ENCODE assay signal across 17 cellular contexts in the genomic region with DNA sequence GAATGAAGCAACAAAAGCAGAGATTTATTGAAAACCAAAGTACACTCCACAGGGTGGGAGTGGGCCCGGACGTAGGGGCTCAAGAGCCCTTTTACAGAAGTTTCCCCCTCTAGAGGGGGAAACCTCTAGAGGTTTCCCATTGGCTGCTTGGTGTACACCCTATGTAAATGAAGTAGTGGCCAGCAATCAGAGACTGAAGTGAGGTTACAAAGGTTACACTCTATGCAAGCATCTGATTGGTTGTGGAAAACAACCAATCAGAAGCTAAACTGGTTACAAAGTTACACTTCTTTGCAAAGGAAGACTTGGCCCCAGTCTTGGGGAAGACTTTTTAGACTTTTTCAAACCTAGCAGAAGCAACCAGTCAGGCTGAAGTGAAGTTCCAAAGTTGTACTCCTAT.
"Had no signal": no experiment of that assay in that cellular context is flagged by ENCODE, and none has a peak within 500 bp of the region (broad histone marks: within the 10 kb centered on the region; RNA-seq: fewer than 3 reads in every experiment).

No MANE protein-coding gene starts in this region.

- H3K4me1 ChIP-seq: body of pancreas, foreskin keratinocyte, pancreas had no signal

- H3K9me3 Mint-ChIP-seq: activated CD4-positive, alpha-beta memory T cell treated with anti-CD3 and anti-CD28 coated beads, Interleukin-2, amount 10 ng/mL, durations not matched to agents 7 days and 5 days; activated naive CD8-positive, alpha-beta T cell treated with anti-CD3 and anti-CD28 coated beads, Interleukin-2, amount 10 ng/mL, durations not matched to agents 7 days and 5 days; stimulated activated memory B cell treated with anti-CD40 and anti-IgM and Interleukin-4, amounts not matched to agents 10 μg/mL and 1 μg/mL and 100 μg/mL, for 72 hours; WTC11 had no signal

- ATAC-seq: activated CD8-positive, alpha-beta memory T cell treated with anti-CD3 and anti-CD28 coated beads, Interleukin-2, amount 10 ng/mL, durations not matched to agents 7 days and 5 days; body of pancreas; foreskin keratinocyte; left lung; pancreas; sciatic nerve; stimulated activated memory B cell treated with anti-CD40 and anti-IgM and Interleukin-4, amounts not matched to agents 10 μg/mL and 1 μg/mL and 100 μg/mL, for 72 hours; WTC11 had no signal

- H3K9me3 ChIP-seq: body of pancreas, left lung, pancreas had no signal

- H3K27me3 ChIP-seq: body of pancreas, dorsolateral prefrontal cortex, foreskin keratinocyte, left lung, pancreas had no signal

- DNase-seq: activated CD4-positive, alpha-beta memory T cell treated with anti-CD3 and anti-CD28 coated beads, Interleukin-2, amount 10 ng/mL, durations not matched to agents 7 days and 5 days; activated CD4-positive, alpha-beta T cell treated with anti-CD3 and anti-CD28 coated beads for 4 hours; activated CD8-positive, alpha-beta memory T cell treated with anti-CD3 and anti-CD28 coated beads, Interleukin-2, amount 10 ng/mL, durations not matched to agents 7 days and 5 days; activated naive CD4-positive, alpha-beta T cell; activated naive CD8-positive, alpha-beta T cell treated with anti-CD3 and anti-CD28 coated beads, Interleukin-2, amount 10 ng/mL, durations not matched to agents 7 days and 5 days; body of pancreas; dorsolateral prefrontal cortex; foreskin keratinocyte; hypothalamus; kidney; left lung; mammary epithelial cell; stimulated activated CD4-positive, alpha-beta T cell treated with anti-CD3 and anti-CD28 coated beads, Interleukin-4, amount 100 ng/mL, for 24 hours had no signal

- H3K27ac Mint-ChIP-seq: activated CD8-positive, alpha-beta memory T cell treated with anti-CD3 and anti-CD28 coated beads, Interleukin-2, amount 10 ng/mL, durations not matched to agents 7 days and 5 days; stimulated activated memory B cell treated with anti-CD40 and anti-IgM and Interleukin-4, amounts not matched to agents 10 μg/mL and 1 μg/mL and 100 μg/mL, for 72 hours had no signal

- H3K27ac ChIP-seq: body of pancreas, foreskin keratinocyte, pancreas had no signal

- H3K4me1 Mint-ChIP-seq: WTC11 had no signal

- H3K27me3 Mint-ChIP-seq: activated CD4-positive, alpha-beta memory T cell treated with anti-CD3 and anti-CD28 coated beads, Interleukin-2, amount 10 ng/mL, durations not matched to agents 7 days and 5 days; activated CD8-positive, alpha-beta memory T cell treated with anti-CD3 and anti-CD28 coated beads, Interleukin-2, amount 10 ng/mL, durations not matched to agents 7 days and 5 days; activated naive CD8-positive, alpha-beta T cell treated with anti-CD3 and anti-CD28 coated beads, Interleukin-2, amount 10 ng/mL, durations not matched to agents 7 days and 5 days; stimulated activated memory B cell treated with anti-CD40 and anti-IgM and Interleukin-4, amounts not matched to agents 10 μg/mL and 1 μg/mL and 100 μg/mL, for 72 hours had no signal

- H3K4me3 Mint-ChIP-seq: activated CD4-positive, alpha-beta memory T cell treated with anti-CD3 and anti-CD28 coated beads, Interleukin-2, amount 10 ng/mL, durations not matched to agents 7 days and 5 days; activated CD8-positive, alpha-beta memory T cell treated with anti-CD3 and anti-CD28 coated beads, Interleukin-2, amount 10 ng/mL, durations not matched to agents 7 days and 5 days; activated naive CD8-positive, alpha-beta T cell treated with anti-CD3 and anti-CD28 coated beads, Interleukin-2, amount 10 ng/mL, durations not matched to agents 7 days and 5 days; stimulated activated memory B cell treated with anti-CD40 and anti-IgM and Interleukin-4, amounts not matched to agents 10 μg/mL and 1 μg/mL and 100 μg/mL, for 72 hours; WTC11 had no signal

- H3K4me3 ChIP-seq: body of pancreas, dorsolateral prefrontal cortex, left lung, pancreas had no signal
